17 cellular contexts compared by ENCODE assay signal in genomic region chr3:57963811-57964346, GRCh38. TPM values are rescaled to one million over a fixed set of nuclear protein-coding genes. Genes with fewer than 3 reads are reported as not detected.
DNase-seq lines count a peak whose midpoint lies in the region; ATAC-seq and TF ChIP-seq lines count a peak whose summit lies in the region.
"Had no signal": no experiment of that assay in that cellular context is flagged by ENCODE, and none has a peak within 500 bp of the region (broad histone marks: within the 10 kb centered on the region; RNA-seq: fewer than 3 reads in every experiment).

No MANE protein-coding gene starts in this region.

- POLR2A ChIA-PET in Panc1 (lab: Charles Lee), result no interaction called here

- no peak for TF ChIP-seq CTCF in GM06990 (IDR thresholded peaks at IDR 0.05; ENCODE audit: insufficient read depth, low read length, poor library complexity, severe bottlenecking)
- TF ChIP-seq CTCF in Panc1 (IDR thresholded peaks at IDR 0.05), result no peak

- H3K9me3 ChIP-seq in Panc1 (ENCODE audit: control insufficient read depth, insufficient read depth, low read depth, low read length), result no peaks in the 10 kb centered on the region
- H3K9me3 ChIP-seq: Caco-2, SJCRH30 had no signal

- no peaks in the 10 kb centered on the region for H3K4me1 ChIP-seq in Panc1 (ENCODE audit: control insufficient read depth, insufficient read depth, low read length)

- ATAC-seq in Panc1, result peak; percentile 33; the same call in 1 of the 2 replicates
- ATAC-seq in memory B cell (ENCODE audit: low read depth), result peak; percentile 48

- no peaks in the 10 kb centered on the region for H3K27me3 Mint-ChIP-seq in memory B cell

- no peaks in the 10 kb centered on the region for H3K36me3 Mint-ChIP-seq in memory B cell

- H3K4me3 ChIP-seq in GM06990 (replicated peaks; ENCODE audit: low read depth, low read length), result no peak overlapping the region
- H3K4me3 ChIP-seq in Panc1 (ENCODE audit: low read depth in 2 of 2, low read length in 2 of 2), result no peak overlapping the region
- H3K4me3 ChIP-seq: SJCRH30 had no signal

- no peak overlapping the region for H3K27ac ChIP-seq in Panc1 (ENCODE audit: low read length)
- H3K27ac ChIP-seq: SJCRH30 had no signal

- H3K4me1 Mint-ChIP-seq in memory B cell, result peaks cover 10% of the 10 kb centered on the region

- BruUV-seq in Panc1 (replicated peaks; lab: Mats Ljungman, UMichigan), result no TSS peak

- CTCF ChIA-PET in Panc1 (lab: Charles Lee), result no interaction called here

- H3K27me3 ChIP-seq in GM06990 (replicated peaks; ENCODE audit: control insufficient read depth, insufficient read depth, low read length) (no peaks in the 10 kb centered on the region), Panc1 (ENCODE audit: control insufficient read depth, insufficient read depth, low read length) (no peaks in the 10 kb centered on the region)
- H3K27me3 ChIP-seq: SJCRH30 had no signal

- DNase-seq in GM06990 (ENCODE audit: extremely low read depth, insufficient read length) (peak; percentile 26), Panc1 (ENCODE audit: low read depth, low spot score) (no peak), dermis microvascular lymphatic vessel endothelial cell (ENCODE audit: low read depth in 2 of 2) (peak; percentile 23 to 32), memory B cell (ENCODE audit: low spot score in 2 of 2) (no peak), NOMO-1 (lab: John Stamatoyannopoulos, UW; ENCODE audit: unreplicated experiment in 2 of 2) (no peak), NCI-H146 treated with DMSO at 0.1 percent for 48 hours (lab: John Stamatoyannopoulos, UW; ENCODE audit: unreplicated experiment) (no peak), NCI-H345 treated with DMSO at 0.1 percent for 48 hours (lab: John Stamatoyannopoulos, UW; ENCODE audit: unreplicated experiment) (no peak), GDM1 (lab: John Stamatoyannopoulos, UW) (no peak)
- DNase-seq: ACHN, AML-193, Caco-2, DMS153, H9, NCI-H1436, NCI-H2029 treated with DMSO at 0.1 percent for 48 hours, NCI-H524, SJCRH30 had no signal

- H3K9me3 Mint-ChIP-seq in memory B cell, result no peaks in the 10 kb centered on the region
- H3K9me3 Mint-ChIP-seq: H9 had no signal

- no peak overlapping the region for H3K27ac Mint-ChIP-seq in memory B cell
- H3K27ac Mint-ChIP-seq: H9 had no signal

- in situ Hi-C loops in Panc1 (cut with HindIII; ENCODE audit: low pct_unique_long_range_greater_than_20kb, low sequenced_read_pairs), result no loop called here

- no peak overlapping the region for H3K4me3 Mint-ChIP-seq in memory B cell
- H3K4me3 Mint-ChIP-seq: H9 had no signal

- H3K36me3 ChIP-seq in GM06990 (ENCODE audit: control insufficient read depth, insufficient read depth, low read length) (no peaks in the 10 kb centered on the region), Panc1 (ENCODE audit: control insufficient read depth, insufficient read depth, low read length) (no peaks in the 10 kb centered on the region)
- H3K36me3 ChIP-seq: SJCRH30 had no signal

- intact Hi-C loops in Panc1 (cut with micrococcal nuclease; ENCODE audit: unreplicated experiment), result no loop called here

RNA-seq across cellular contexts. Expression of gene FLNB, which starts 44.3 kb away (rescaled TPM):
- total RNA-seq in Panc1 (2021; ENCODE audit: unreplicated experiment) (309 TPM), dermis microvascular lymphatic vessel endothelial cell (297 and 366 TPM in 2 replicates)
- 366 TPM for polyA plus RNA-seq in Panc1 (2012; ENCODE audit: insufficient read length)

Comparison
In these comparisons a context has a peak if more than half of its experiments do, and no peak if none do; other contexts are left out.
1. DNase-seq: peak in GM06990 (single experiment) and dermis microvascular lymphatic vessel endothelial cell (2 of 2); none in Panc1 (single experiment), memory B cell (0 of 2), NOMO-1 (0 of 2), NCI-H146 treated with DMSO at 0.1 percent for 48 hours (single experiment), NCI-H345 treated with DMSO at 0.1 percent for 48 hours (single experiment) and GDM1 (single experiment).